9 cellular contexts compared by ENCODE assay signal in genomic region chr12:9134981-9135628, GRCh38. TPM values are rescaled to one million over a fixed set of nuclear protein-coding genes. Genes with fewer than 3 reads are reported as not detected.
A peak's percentile ranks its signal among the peaks of the same experiment; 100 is the strongest.
DNase-seq lines count a peak whose midpoint lies in the region; ATAC-seq and TF ChIP-seq lines count a peak whose summit lies in the region.
"Had no signal": no experiment of that assay in that cellular context is flagged by ENCODE, and none has a peak within 500 bp of the region (broad histone marks: within the 10 kb centered on the region; RNA-seq: fewer than 3 reads in every experiment).

No MANE protein-coding gene starts in this region.

- H3K4me3 ChIP-seq in heart right ventricle (peak overlapping the region in 1 of 10 donors; percentile 8), right atrium auricular region (no peak overlapping the region), fibroblast of villous mesenchyme (ENCODE audit: low read depth, low read length) (no peak overlapping the region), testis (no peak overlapping the region)

- TF ChIP-seq POLR2A in testis (IDR thresholded peaks at IDR 0.05) = no peak

- TF ChIP-seq CTCF in heart right ventricle (IDR thresholded peaks at IDR 0.05) (peak in 5 of 9 donors; percentile 17 to 37 (median 24)), right atrium auricular region (IDR thresholded peaks at IDR 0.05) (peak in 1 of 2 donors; percentile 16), fibroblast of villous mesenchyme (IDR thresholded peaks at IDR 0.05; ENCODE audit: insufficient read depth, low read depth, low read length) (peak; percentile 33), testis (IDR thresholded peaks at IDR 0.05) (peak in 1 of 3 experiments; percentile 17)

- H3K4me1 ChIP-seq in heart right ventricle = no peaks in the 10 kb centered on the region
- no peaks in the 10 kb centered on the region for H3K4me1 ChIP-seq in right atrium auricular region
- no peaks in the 10 kb centered on the region for H3K4me1 ChIP-seq in testis

- DNase-seq in heart right ventricle = peak in 1 of 2 donors; percentile 9
- no peak for DNase-seq in right atrium auricular region (ENCODE audit: low spot score)
- DNase-seq in NCI-H69 (lab: John Stamatoyannopoulos, UW) = peak; percentile 15
- peak; percentile 17 for DNase-seq in fibroblast of villous mesenchyme (ENCODE audit: low read depth)
- DNase-seq in testis = peak; percentile 24
- DNase-seq in caudate nucleus (lab: John Stamatoyannopoulos, UW) = no peak
- DNase-seq: T-helper 9 cell had no signal

- ATAC-seq in heart right ventricle (peak in 2 of 8 donors; percentile 16 to 31), GM21528 (IDR thresholded peaks at IDR 0.05; ENCODE audit: low FRiP score, unreplicated experiment) (no peak), GM19455 (IDR thresholded peaks at IDR 0.05; ENCODE audit: unreplicated experiment) (no peak)

- H3K36me3 ChIP-seq in heart right ventricle = no peaks in the 10 kb centered on the region
- no peaks in the 10 kb centered on the region for H3K36me3 ChIP-seq in right atrium auricular region
- H3K36me3 ChIP-seq in testis (ENCODE audit: low read depth, missing control alignments) = no peaks in the 10 kb centered on the region

- 72 to 84% methylated on average over 16 of the region's 16 CpGs for WGBS in heart right ventricle, 2 donors
- WGBS in testis, 2 donors = 70 to 76% methylated on average over 16 of the region's 16 CpGs

- H3K27me3 ChIP-seq in heart right ventricle (no peaks in the 10 kb centered on the region), right atrium auricular region (no peaks in the 10 kb centered on the region), testis (no peaks in the 10 kb centered on the region)

- H3K27ac ChIP-seq in heart right ventricle (peak overlapping the region in 2 of 10 donors; percentile 20 to 35), right atrium auricular region (no peak overlapping the region), testis (no peak overlapping the region), caudate nucleus (ENCODE audit: low read depth, low read length) (no peak overlapping the region)

- H3K9me3 ChIP-seq in heart right ventricle (peaks cover 0 to 23% (median 0%) of the 10 kb centered on the region in 11 donors), right atrium auricular region (no peaks in the 10 kb centered on the region), testis (no peaks in the 10 kb centered on the region)

- intact Hi-C loops in heart right ventricle (cut with DNase I) (no loop called here), testis (cut with DNase I; ENCODE audit: low total_unique reads) (no loop called here)

RNA-seq across cellular contexts. Expression of gene A2M, which starts 19.4 kb away (rescaled TPM):
- total RNA-seq in heart right ventricle (1,000 to 10,000 TPM in 1 of 10 donors, 100 to 1,000 TPM in 9; 296 to 1,678 (median 530) TPM), right atrium auricular region (100 to 1,000 TPM; 340 to 683 TPM), fibroblast of villous mesenchyme (14.7 and 20.9 TPM in 2 replicates), testis (100 to 1,000 TPM in 1 of 2 donors, 10 to 100 TPM in 1; 64.2 to 151 TPM)
- polyA plus RNA-seq in heart right ventricle (100 to 1,000 TPM; 194 to 244 TPM), testis (ENCODE audit: insufficient read depth, low read depth, low replicate concordance) (200 TPM)

Comparison
In these comparisons a context has a peak if more than half of its experiments do, and no peak if none do; other contexts are left out.
1. DNase-seq: peak in NCI-H69 (single experiment), fibroblast of villous mesenchyme (single experiment) and testis (single experiment); none in right atrium auricular region (single experiment) and caudate nucleus (0 of 61).